ENCODE assay signal across 39 cellular contexts in the genomic region with DNA sequence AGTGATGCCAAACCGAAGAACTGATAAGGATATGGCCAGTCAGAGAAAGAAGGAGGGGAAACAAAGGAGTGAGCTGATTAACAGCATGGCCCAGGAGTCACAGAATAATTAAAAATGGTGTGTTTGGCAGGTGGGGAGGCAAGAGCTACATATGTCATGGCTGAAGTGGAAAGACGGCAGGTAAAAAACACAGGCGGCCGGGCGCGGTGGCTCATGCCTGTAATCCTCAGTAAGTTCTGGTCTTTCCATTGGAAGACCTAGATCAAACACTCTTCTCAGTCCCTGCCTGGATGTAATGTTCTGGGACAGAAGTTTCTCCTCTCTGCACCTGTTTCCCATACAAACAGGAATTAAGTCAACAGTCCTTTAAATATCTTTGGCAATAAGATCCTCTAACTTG.
"Had no signal": no experiment of that assay in that cellular context is flagged by ENCODE, and none has a peak within 500 bp of the region (broad histone marks: within the 10 kb centered on the region; RNA-seq: fewer than 3 reads in every experiment).

No MANE protein-coding gene starts in this region.

- H3K36me3 ChIP-seq: adrenal gland, ascending aorta, brain microvascular endothelial cell, breast epithelium, cardiac muscle cell had no signal

- H3K27ac ChIP-seq: adrenal gland, ascending aorta, body of pancreas, brain microvascular endothelial cell, breast epithelium, cardiac muscle cell had no signal

- H3K4me1 ChIP-seq: adrenal gland, body of pancreas, breast epithelium had no signal

- H3K36me3 Mint-ChIP-seq: activated naive CD4-positive, alpha-beta T cell treated with anti-CD3 and anti-CD28 coated beads, Interleukin-2, amount 10 ng/mL, durations not matched to agents 7 days and 5 days; activated naive CD4-positive, alpha-beta T cell treated with anti-CD3 and anti-CD28 coated beads, Interleukin-2, amount 50 U/mL, for 24 hours; activated naive CD4-positive, alpha-beta T cell treated with anti-CD3 and anti-CD28 coated beads, Interleukin-2, amount 50 U/mL, for 72 hours; activated naive CD8-positive, alpha-beta T cell; activated naive CD8-positive, alpha-beta T cell treated with anti-CD3 and anti-CD28 coated beads for 36 hours; activated naive CD8-positive, alpha-beta T cell treated with anti-CD3 and anti-CD28 coated beads, Interleukin-2, amount 10 ng/mL, durations not matched to agents 7 days and 5 days; brain had no signal

- H3K27ac Mint-ChIP-seq: activated naive CD4-positive, alpha-beta T cell treated with anti-CD3 and anti-CD28 coated beads for 36 hours; activated naive CD4-positive, alpha-beta T cell treated with anti-CD3 and anti-CD28 coated beads, Interleukin-2, amount 10 ng/mL, durations not matched to agents 7 days and 5 days; activated naive CD4-positive, alpha-beta T cell treated with anti-CD3 and anti-CD28 coated beads, Interleukin-2, amount 50 U/mL, for 24 hours; activated naive CD4-positive, alpha-beta T cell treated with anti-CD3 and anti-CD28 coated beads, Interleukin-2, amount 50 U/mL, for 72 hours; activated naive CD8-positive, alpha-beta T cell; activated naive CD8-positive, alpha-beta T cell treated with anti-CD3 and anti-CD28 coated beads for 36 hours; activated naive CD8-positive, alpha-beta T cell treated with anti-CD3 and anti-CD28 coated beads, Interleukin-2, amount 10 ng/mL, durations not matched to agents 7 days and 5 days; activated naive CD8-positive, alpha-beta T cell treated with anti-CD3 and anti-CD28 coated beads, Interleukin-2, amount 50 U/mL, for 24 hours; activated T-cell treated with anti-CD3 and anti-CD28 coated beads, Interleukin-2, amount 50 U/mL, for 24 hours; activated T-cell treated with anti-CD3 and anti-CD28 coated beads, Interleukin-2, amount 50 U/mL, for 72 hours; activated T-helper 1 cell treated with anti-CD3 and anti-CD28 coated beads, Interleukin-12 subunit alpha, Interleukin-12 subunit beta, Interleukin-2, Interleukin-4 antibody, amounts not matched to agents 30 ng/mL and 10 ng/mL and 1 ng/mL, durations not matched to agents 14 hours and 24 hours and 36 hours; activated T-helper 17 cell treated with anti-CD3 and anti-CD28 coated beads, Interleukin-2, amount 50 U/mL, for 72 hours; activated T-helper 2 cell treated with anti-CD3 and anti-CD28 coated beads, Interferon-gamma antibody, Interleukin-2, Interleukin-4, amounts not matched to agents 10 μg/mL and 5 μg/mL and 100 μg/mL, durations not matched to agents 14 hours and 24 hours and 36 hours; brain had no signal

- H3K27me3 Mint-ChIP-seq: activated naive CD4-positive, alpha-beta T cell treated with anti-CD3 and anti-CD28 coated beads, Interleukin-2, amount 10 ng/mL, durations not matched to agents 7 days and 5 days; activated naive CD4-positive, alpha-beta T cell treated with anti-CD3 and anti-CD28 coated beads, Interleukin-2, amount 50 U/mL, for 24 hours; activated naive CD8-positive, alpha-beta T cell treated with anti-CD3 and anti-CD28 coated beads for 36 hours; activated naive CD8-positive, alpha-beta T cell treated with anti-CD3 and anti-CD28 coated beads, Interleukin-2, amount 10 ng/mL, durations not matched to agents 7 days and 5 days; activated naive CD8-positive, alpha-beta T cell treated with anti-CD3 and anti-CD28 coated beads, Interleukin-2, amount 50 U/mL, for 24 hours; activated T-cell treated with anti-CD3 and anti-CD28 coated beads, Interleukin-2, amount 50 U/mL, for 24 hours; activated T-helper 17 cell treated with anti-CD3 and anti-CD28 coated beads, Interleukin-2, amount 50 U/mL, for 72 hours; central memory CD8-positive, alpha-beta T cell had no signal

- FAIRE-seq: astrocyte, bronchial epithelial cell had no signal

- H3K4me1 Mint-ChIP-seq: activated naive CD4-positive, alpha-beta T cell treated with anti-CD3 and anti-CD28 coated beads, Interleukin-2, amount 10 ng/mL, durations not matched to agents 7 days and 5 days; activated naive CD4-positive, alpha-beta T cell treated with anti-CD3 and anti-CD28 coated beads, Interleukin-2, amount 50 U/mL, for 24 hours; activated naive CD8-positive, alpha-beta T cell treated with anti-CD3 and anti-CD28 coated beads for 36 hours; activated naive CD8-positive, alpha-beta T cell treated with anti-CD3 and anti-CD28 coated beads, Interleukin-2, amount 10 ng/mL, durations not matched to agents 7 days and 5 days; activated naive CD8-positive, alpha-beta T cell treated with anti-CD3 and anti-CD28 coated beads, Interleukin-2, amount 50 U/mL, for 24 hours; activated T-helper 17 cell treated with anti-CD3 and anti-CD28 coated beads, Interleukin-2, amount 50 U/mL, for 72 hours; central memory CD8-positive, alpha-beta T cell had no signal

- H3K9me3 Mint-ChIP-seq: activated naive CD4-positive, alpha-beta T cell treated with anti-CD3 and anti-CD28 coated beads, Interleukin-2, amount 50 U/mL, for 24 hours; activated naive CD8-positive, alpha-beta T cell treated with anti-CD3 and anti-CD28 coated beads for 36 hours; activated naive CD8-positive, alpha-beta T cell treated with anti-CD3 and anti-CD28 coated beads, Interleukin-2, amount 10 ng/mL, durations not matched to agents 7 days and 5 days; activated naive CD8-positive, alpha-beta T cell treated with anti-CD3 and anti-CD28 coated beads, Interleukin-2, amount 50 U/mL, for 24 hours; activated T-cell treated with anti-CD3 and anti-CD28 coated beads, Interleukin-2, amount 50 U/mL, for 24 hours; activated T-cell treated with anti-CD3 and anti-CD28 coated beads, Interleukin-2, amount 50 U/mL, for 4 hours; activated T-helper 1 cell treated with anti-CD3 and anti-CD28 coated beads, Interleukin-12 subunit alpha, Interleukin-12 subunit beta, Interleukin-2, Interleukin-4 antibody, amounts not matched to agents 30 ng/mL and 10 ng/mL and 1 ng/mL, durations not matched to agents 14 hours and 24 hours and 36 hours; activated T-helper 17 cell treated with anti-CD3 and anti-CD28 coated beads, Interleukin-2, amount 50 U/mL, for 72 hours; activated T-helper 2 cell treated with anti-CD3 and anti-CD28 coated beads, Interferon-gamma antibody, Interleukin-2, Interleukin-4, amounts not matched to agents 10 μg/mL and 5 μg/mL and 100 μg/mL, durations not matched to agents 14 hours and 24 hours and 36 hours; central memory CD8-positive, alpha-beta T cell had no signal

- H3K4me3 ChIP-seq: adrenal gland, ascending aorta, body of pancreas, breast epithelium, cardiac muscle cell had no signal

- H3K9me3 ChIP-seq: adrenal gland, ascending aorta, body of pancreas, breast epithelium had no signal

- H3K4me3 Mint-ChIP-seq: activated naive CD4-positive, alpha-beta T cell treated with anti-CD3 and anti-CD28 coated beads for 36 hours; activated naive CD4-positive, alpha-beta T cell treated with anti-CD3 and anti-CD28 coated beads, Interleukin-2, amount 10 ng/mL, durations not matched to agents 7 days and 5 days; activated naive CD4-positive, alpha-beta T cell treated with anti-CD3 and anti-CD28 coated beads, Interleukin-2, amount 50 U/mL, for 24 hours; activated naive CD8-positive, alpha-beta T cell; activated naive CD8-positive, alpha-beta T cell treated with anti-CD3 and anti-CD28 coated beads for 36 hours; activated naive CD8-positive, alpha-beta T cell treated with anti-CD3 and anti-CD28 coated beads, Interleukin-2, amount 10 ng/mL, durations not matched to agents 7 days and 5 days; activated naive CD8-positive, alpha-beta T cell treated with anti-CD3 and anti-CD28 coated beads, Interleukin-2, amount 50 U/mL, for 24 hours; activated T-cell treated with anti-CD3 and anti-CD28 coated beads, Interleukin-2, amount 50 U/mL, for 24 hours; activated T-cell treated with anti-CD3 and anti-CD28 coated beads, Interleukin-2, amount 50 U/mL, for 4 hours; activated T-cell treated with anti-CD3 and anti-CD28 coated beads, Interleukin-2, amount 50 U/mL, for 72 hours; activated T-helper 1 cell treated with anti-CD3 and anti-CD28 coated beads, Interleukin-12 subunit alpha, Interleukin-12 subunit beta, Interleukin-2, Interleukin-4 antibody, amounts not matched to agents 30 ng/mL and 10 ng/mL and 1 ng/mL, durations not matched to agents 14 hours and 24 hours and 36 hours; activated T-helper 17 cell treated with anti-CD3 and anti-CD28 coated beads, Interleukin-2, amount 50 U/mL, for 72 hours; brain; central memory CD8-positive, alpha-beta T cell had no signal

- ATAC-seq: activated naive CD4-positive, alpha-beta T cell treated with anti-CD3 and anti-CD28 coated beads, Interleukin-2, amount 50 U/mL, for 72 hours; activated naive CD8-positive, alpha-beta T cell treated with anti-CD3 and anti-CD28 coated beads, Interleukin-2, amount 50 U/mL, for 24 hours; activated T-cell treated with anti-CD3 and anti-CD28 coated beads, Interleukin-2, amount 50 U/mL, for 4 hours; activated T-cell treated with anti-CD3 and anti-CD28 coated beads, Interleukin-2, amount 50 U/mL, for 72 hours; activated T-helper 17 cell treated with anti-CD3 and anti-CD28 coated beads, Interleukin-2, amount 50 U/mL, for 72 hours; body of pancreas had no signal

- DNase-seq: activated effector memory CD4-positive, alpha-beta T cell treated with anti-CD3 and anti-CD28 coated beads, Interleukin-2, amount 50 U/mL, for 16 hours; activated effector memory CD4-positive, alpha-beta T cell treated with Interleukin-2 at 50 U/mL for 16 hours; activated gamma-delta T cell; activated gamma-delta T cell treated with Interleukin-2 at 50 U/mL for 16 hours; activated naive CD4-positive, alpha-beta T cell; activated naive CD4-positive, alpha-beta T cell treated with anti-CD3 and anti-CD28 coated beads for 36 hours; activated naive CD4-positive, alpha-beta T cell treated with anti-CD3 and anti-CD28 coated beads, Interleukin-2, amount 10 ng/mL, durations not matched to agents 7 days and 5 days; activated naive CD4-positive, alpha-beta T cell treated with anti-CD3 and anti-CD28 coated beads, Interleukin-2, amount 50 U/mL, for 16 hours; activated naive CD4-positive, alpha-beta T cell treated with Interleukin-2 at 50 U/mL for 16 hours; activated naive CD8-positive, alpha-beta T cell treated with anti-CD3 and anti-CD28 coated beads for 36 hours; activated naive CD8-positive, alpha-beta T cell treated with anti-CD3 and anti-CD28 coated beads, Interleukin-2, amount 10 ng/mL, durations not matched to agents 7 days and 5 days; activated naive CD8-positive, alpha-beta T cell treated with anti-CD3 and anti-CD28 coated beads, Interleukin-2, amount 50 U/mL, for 24 hours; activated T-cell treated with anti-CD3 and anti-CD28 coated beads, Interleukin-2, amount 50 U/mL, for 24 hours; activated T-cell treated with anti-CD3 and anti-CD28 coated beads, Interleukin-2, amount 50 U/mL, for 4 hours; activated T-cell treated with anti-CD3 and anti-CD28 coated beads, Interleukin-2, amount 50 U/mL, for 48 hours; activated T-cell treated with anti-CD3 and anti-CD28 coated beads, Interleukin-2, amount 50 U/mL, for 72 hours; adrenal gland; amniotic stem cell; amygdala; anterior cingulate cortex; aorta; brain microvascular endothelial cell; caudate nucleus; central memory CD4-positive, alpha-beta T cell; cerebellar nuclear complex had no signal

- H3K27me3 ChIP-seq: adrenal gland, ascending aorta, body of pancreas, brain microvascular endothelial cell, breast epithelium, cardiac muscle cell had no signal
